Comparison of ENCODE assay signal across 17 cellular contexts in the genomic region with DNA sequence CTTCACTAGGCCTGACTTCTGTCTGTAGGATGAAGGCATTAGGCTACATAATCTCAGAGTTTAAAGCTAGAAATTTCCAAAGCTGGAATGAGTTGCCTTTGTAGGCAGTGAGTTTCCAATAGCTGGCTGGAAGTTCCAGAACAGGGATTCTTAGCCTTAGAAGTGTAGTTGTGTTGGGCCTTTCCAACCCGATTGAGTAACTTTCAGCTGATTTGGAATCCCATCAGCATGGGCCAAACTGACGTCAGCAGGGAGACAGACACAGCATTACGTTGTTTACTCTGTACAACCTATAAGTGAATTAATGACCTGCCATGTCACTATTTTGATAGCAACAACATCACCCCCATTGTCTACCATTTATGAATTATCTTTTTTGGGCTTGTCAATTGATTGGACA. TPM values are rescaled to one million over a fixed set of nuclear protein-coding genes. Genes with fewer than 3 reads are reported as not detected.
"Had no signal": no experiment of that assay in that cellular context is flagged by ENCODE, and none has a peak within 500 bp of the region (broad histone marks: within the 10 kb centered on the region; RNA-seq: fewer than 3 reads in every experiment).

No MANE protein-coding gene starts in this region.

- H3K9me3 Mint-ChIP-seq: activated naive CD8-positive, alpha-beta T cell treated with anti-CD3 and anti-CD28 coated beads, Interleukin-2, amount 50 U/mL, for 24 hours; dendritic cell treated with granulocyte-macrophage colony-stimulating factor and Interleukin-4, amounts not matched to agents 40 ng/mL and 50 ng/mL, for 4 days; immature natural killer cell had no signal

- H3K27ac Mint-ChIP-seq: activated naive CD8-positive, alpha-beta T cell treated with anti-CD3 and anti-CD28 coated beads, Interleukin-2, amount 50 U/mL, for 24 hours; dendritic cell treated with granulocyte-macrophage colony-stimulating factor and Interleukin-4, amounts not matched to agents 40 ng/mL and 50 ng/mL, for 4 days; naive thymus-derived CD4-positive, alpha-beta T cell had no signal

- DNase-seq: activated naive CD4-positive, alpha-beta T cell; activated naive CD8-positive, alpha-beta T cell treated with anti-CD3 and anti-CD28 coated beads, Interleukin-2, amount 50 U/mL, for 24 hours; activated T-cell treated with anti-CD3 and anti-CD28 coated beads for 4 hours; head of caudate nucleus; immature natural killer cell; left cardiac atrium; naive thymus-derived CD4-positive, alpha-beta T cell; stimulated activated CD4-positive, alpha-beta T cell treated with anti-CD3 and anti-CD28 coated beads, Interleukin-4, amount 100 ng/mL, for 24 hours; stimulated activated naive CD4-positive, alpha-beta T cell treated with Interleukin-2 at 50 U/mL for 16 hours; upper lobe of right lung had no signal

- H3K27me3 ChIP-seq: ascending aorta, breast epithelium, suprapubic skin, upper lobe of right lung had no signal

- H3K36me3 ChIP-seq: ascending aorta, breast epithelium, suprapubic skin, upper lobe of right lung had no signal

- H3K4me3 ChIP-seq: ascending aorta, breast epithelium, skin epidermis, suprapubic skin, upper lobe of right lung had no signal

- H3K4me3 Mint-ChIP-seq: activated naive CD8-positive, alpha-beta T cell treated with anti-CD3 and anti-CD28 coated beads, Interleukin-2, amount 50 U/mL, for 24 hours; dendritic cell treated with granulocyte-macrophage colony-stimulating factor and Interleukin-4, amounts not matched to agents 40 ng/mL and 50 ng/mL, for 4 days; immature natural killer cell; naive thymus-derived CD4-positive, alpha-beta T cell had no signal

- ATAC-seq: activated CD4-positive, CD25-positive, alpha-beta regulatory T cell treated with anti-CD3 and anti-CD28 coated beads, Interleukin-2, amount 50 U/mL, for 24 hours; activated naive CD8-positive, alpha-beta T cell treated with anti-CD3 and anti-CD28 coated beads, Interleukin-2, amount 50 U/mL, for 24 hours; naive thymus-derived CD4-positive, alpha-beta T cell; upper lobe of right lung had no signal

- H3K27ac ChIP-seq: ascending aorta, parathyroid adenoma, suprapubic skin, upper lobe of right lung had no signal

- H3K9me3 ChIP-seq: ascending aorta, breast epithelium, suprapubic skin, upper lobe of right lung had no signal

RNA-seq across cellular contexts. Expression of a gene that starts 56.9 kb away (rescaled TPM):
- polyA plus RNA-seq: naive thymus-derived CD4-positive, alpha-beta T cell had no signal
